ENCODE assay signal across 1 cellular context in the genomic region with DNA sequence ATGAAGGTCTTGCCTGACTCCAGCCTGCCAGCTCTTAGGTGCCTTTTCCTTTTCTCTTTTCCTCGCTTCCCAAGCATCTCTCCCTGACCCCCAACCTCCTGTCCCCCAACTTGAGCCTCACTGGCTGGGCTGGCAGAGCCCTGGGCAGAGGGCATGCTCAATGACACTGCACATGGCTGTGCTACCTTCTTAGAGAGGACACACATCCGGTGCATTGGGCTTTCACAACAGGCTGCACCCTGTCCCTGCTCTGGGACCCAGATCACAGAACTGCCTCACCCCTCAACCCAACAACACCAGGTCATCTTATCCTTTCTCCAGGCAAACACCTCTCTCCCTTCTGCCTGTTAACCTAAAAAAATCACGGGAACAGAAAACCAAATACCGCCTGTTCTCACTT.
TF ChIP-seq lines count a peak whose summit lies in the region.

No MANE protein-coding gene starts in this region.

TF ChIP-seq in GM23338, 12 proteins besides CTCF, POLR2A, EP300 and RAD21 (continued from another document):
- no peak for TF ChIP-seq ZNF462 (CRISPR knock-in tag; IDR thresholded peaks at IDR 0.05)
- TF ChIP-seq ZNF331 (CRISPR knock-in tag; IDR thresholded peaks at IDR 0.05; ENCODE audit: low read depth): no peak
- TF ChIP-seq ETS1 (IDR thresholded peaks at IDR 0.05): no peak
- no peak for TF ChIP-seq JUNB (IDR thresholded peaks at IDR 0.05; ENCODE audit: unreplicated experiment)
- TF ChIP-seq NANOG (IDR thresholded peaks at IDR 0.05; ENCODE audit: borderline replicate concordance): no peak
- no peak for TF ChIP-seq REST (IDR thresholded peaks at IDR 0.05; ENCODE audit: unreplicated experiment)
- TF ChIP-seq STAT1 (IDR thresholded peaks at IDR 0.05; ENCODE audit: unreplicated experiment): no peak
- no peak for TF ChIP-seq EZH2phosphoT487 (IDR thresholded peaks at IDR 0.05; ENCODE audit: unreplicated experiment)
- TF ChIP-seq POLR2AphosphoS5 (IDR thresholded peaks at IDR 0.05; ENCODE audit: low read depth): no peak
- TF ChIP-seq CREB1 (CRISPR knock-in tag; IDR thresholded peaks at IDR 0.05; ENCODE audit: low read depth): no peak
- no peak for TF ChIP-seq EZH2 (IDR thresholded peaks at IDR 0.05; ENCODE audit: low read depth, unreplicated experiment)
